1 cellular context compared by ENCODE assay signal in the genomic region with DNA sequence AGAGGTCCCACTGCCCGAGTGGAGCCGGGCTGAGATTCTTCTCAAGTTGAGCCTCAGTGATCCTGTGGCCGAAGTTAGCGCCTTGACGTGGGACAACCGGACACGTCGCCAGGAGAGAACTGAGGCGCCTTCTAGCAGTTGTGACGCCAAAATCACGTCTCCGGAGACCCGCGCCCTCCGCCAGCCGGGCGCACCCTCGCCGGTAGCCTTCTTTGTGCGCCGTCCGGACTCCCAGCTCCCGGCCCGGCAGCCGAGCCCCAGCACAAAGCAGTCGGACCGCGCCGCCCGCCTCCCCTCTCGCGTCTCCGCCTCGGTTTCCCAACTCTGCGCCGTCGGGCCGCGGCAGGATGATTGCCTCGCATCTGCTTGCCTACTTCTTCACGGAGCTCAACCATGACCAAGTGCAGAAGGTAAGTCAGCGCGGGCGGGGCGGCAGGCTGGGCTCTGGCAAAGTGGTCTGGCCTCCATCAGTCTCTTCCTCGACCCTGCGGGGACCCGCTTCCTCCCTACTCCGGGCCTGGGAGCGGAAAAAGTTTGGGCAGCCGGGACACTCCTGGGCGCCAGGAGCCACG.
TF ChIP-seq lines count a peak whose summit lies in the region.

No MANE protein-coding gene starts in this region.

TF ChIP-seq in H1, 55 proteins besides CTCF, POLR2A, EP300 and RAD21:
- peak; percentile 14; the same call in 1 of the 2 replicates for TF ChIP-seq TAF1 (IDR thresholded peaks at IDR 0.05; ENCODE audit: low read depth, low read length)
- TF ChIP-seq POLR2AphosphoS5 (IDR thresholded peaks at IDR 0.05; ENCODE audit: low read depth, low read length), result peak; percentile 55
- peak; percentile 21; the same call in 1 of the 2 replicates for TF ChIP-seq RBBP5 (IDR thresholded peaks at IDR 0.05; ENCODE audit: borderline replicate concordance, low read depth, low read length)
- peak; percentile 4 for TF ChIP-seq SAP30 (IDR thresholded peaks at IDR 0.05; ENCODE audit: insufficient read depth, insufficient replicate concordance, low read length)
